Comparison of ENCODE assay signal across 1 cellular context in genomic region chr10:131825960-131826650, GRCh38.
TF ChIP-seq lines count a peak whose summit lies in the region.

No MANE protein-coding gene starts in this region.

TF ChIP-seq in H1, 55 proteins besides CTCF, POLR2A, EP300 and RAD21 (continued from another document):
- TF ChIP-seq CHD7 (IDR thresholded peaks at IDR 0.05; ENCODE audit: insufficient replicate concordance, low read length) (no peak), SP2 (IDR thresholded peaks at IDR 0.05; ENCODE audit: low read length) (no peak), JUND (IDR thresholded peaks at IDR 0.05; ENCODE audit: low read length) (no peak), TAF7 (optimal IDR thresholded peaks at IDR 0.05; ENCODE audit: borderline replicate concordance, low read depth, low read length) (no peak), MAX (IDR thresholded peaks at IDR 0.05) (no peak), CHD2 (IDR thresholded peaks at IDR 0.05; ENCODE audit: low read length) (no peak)
